Comparison of ENCODE assay signal across 22 cellular contexts in genomic region chr1:228972576-228972975, GRCh38.
"Had no signal": no experiment of that assay in that cellular context is flagged by ENCODE, and none has a peak within 500 bp of the region (broad histone marks: within the 10 kb centered on the region; RNA-seq: fewer than 3 reads in every experiment).

No MANE protein-coding gene starts in this region.

- H3K4me3 ChIP-seq: hepatocyte, left lung, pancreas, psoas muscle, thyroid gland had no signal

- H3K4me1 ChIP-seq: left lung, pancreas, psoas muscle had no signal

- H3K27me3 ChIP-seq: hepatocyte, left lung, pancreas, thyroid gland had no signal

- DNase-seq: activated CD4-positive, alpha-beta memory T cell treated with anti-CD3 and anti-CD28 coated beads, Interleukin-2, amount 10 ng/mL, durations not matched to agents 7 days and 5 days; activated CD4-positive, alpha-beta T cell treated with anti-CD3 and anti-CD28 coated beads for 4 hours; activated CD4-positive, CD25-positive, alpha-beta regulatory T cell; activated naive CD4-positive, alpha-beta T cell treated with anti-CD3 and anti-CD28 coated beads for 36 hours; activated T-cell treated with anti-CD3 and anti-CD28 coated beads, Interleukin-2, amount 50 U/mL, for 48 hours; effector CD8-positive, alpha-beta T cell; foreskin melanocyte; immature natural killer cell; left lung; mammary epithelial cell; midbrain; pancreas; psoas muscle; right cardiac atrium; stimulated activated CD4-positive, alpha-beta T cell treated with anti-CD3 and anti-CD28 coated beads, Interleukin-12 subunit alpha, Interleukin-12 subunit beta, amount 100 ng/mL, for 4 hours; stimulated activated CD4-positive, alpha-beta T cell treated with anti-CD3 and anti-CD28 coated beads, Interleukin-4, amount 100 ng/mL, for 4 hours; stimulated activated naive CD8-positive, alpha-beta T cell treated with anti-CD3 and anti-CD28 coated beads, Interleukin-15, Interleukin-2, amounts not matched to agents 100 U/mL and 50 U/mL, for 24 hours; SW 1271; T-helper 17 cell; thyroid gland had no signal

- ATAC-seq: left lung; natural killer cell treated with Interleukin-12 subunit alpha and Interleukin-12 subunit beta and Interleukin-15 and Interleukin-18, amount 100 ng/mL, for 72 hours; pancreas; psoas muscle; stimulated activated naive CD8-positive, alpha-beta T cell treated with anti-CD3 and anti-CD28 coated beads, Interleukin-15, Interleukin-2, amounts not matched to agents 100 U/mL and 50 U/mL, for 24 hours; T-helper 17 cell had no signal

- H3K9me3 ChIP-seq: left lung, pancreas, psoas muscle, thyroid gland had no signal

- FAIRE-seq: pancreas had no signal

- H3K27ac ChIP-seq: hepatocyte, left lung, pancreas, psoas muscle, thyroid gland had no signal

- H3K4me2 ChIP-seq: hepatocyte had no signal

- H3K36me3 ChIP-seq: left lung, pancreas, thyroid gland had no signal

- H2AFZ ChIP-seq: hepatocyte had no signal

- H3K79me2 ChIP-seq: hepatocyte had no signal
